13 cellular contexts compared by ENCODE assay signal in genomic region chr22:44179989-44180705, GRCh38. TPM values are rescaled to one million over a fixed set of nuclear protein-coding genes. Genes with fewer than 3 reads are reported as not detected.
DNase-seq lines count a peak whose midpoint lies in the region; ATAC-seq, FAIRE-seq and TF ChIP-seq lines count a peak whose summit lies in the region.
"Had no signal": no experiment of that assay in that cellular context is flagged by ENCODE, and none has a peak within 500 bp of the region (broad histone marks: within the 10 kb centered on the region; RNA-seq: fewer than 3 reads in every experiment).

No MANE protein-coding gene starts in this region.

- SMC1A ChIA-PET in GM12878 (lab: Charles Lee; ENCODE audit: uncharacterized antibody, unreplicated experiment): interaction anchor here (0.6 to 3.3 kb wide), 6 partner anchors 9 to 186 kb away, joined by 3 to 20 read pairs (median 4); no protein-coding TSS in a partner anchor

- 45% methylated on average over 6 of the region's 6 CpGs for WGBS in GM12878 (ENCODE audit: insufficient coverage, insufficient replicate concordance, low lambda C conversion rate, missing lambda C conversion rate)

- TF ChIP-seq POLR2A in GM12878 (IDR thresholded peaks at IDR 0.05; ENCODE audit: low read depth, low read length) (no peak), GM12891 (IDR thresholded peaks at IDR 0.05; ENCODE audit: low read depth, low read length) (no peak)

- no peaks in the 10 kb centered on the region for H3K9me3 Mint-ChIP-seq in activated T-cell treated with anti-CD3 and anti-CD28 coated beads, Interleukin-2, amount 50 U/mL, for 72 hours
- H3K9me3 Mint-ChIP-seq in stimulated activated memory B cell treated with anti-CD40 and anti-IgM and Interleukin-4, amounts not matched to agents 10 μg/mL and 1 μg/mL and 100 μg/mL, for 72 hours: no peaks in the 10 kb centered on the region

- H3K27ac Mint-ChIP-seq in activated T-cell treated with anti-CD3 and anti-CD28 coated beads, Interleukin-2, amount 50 U/mL, for 72 hours: no peak overlapping the region
- H3K27ac Mint-ChIP-seq in stimulated activated memory B cell treated with anti-CD40 and anti-IgM and Interleukin-4, amounts not matched to agents 10 μg/mL and 1 μg/mL and 100 μg/mL, for 72 hours: peak overlapping the region; percentile 88
- H3K27ac Mint-ChIP-seq: mesothelial cell of epicardium had no signal

- peak overlapping the region; percentile 71 for H2AFZ ChIP-seq in GM12878 (ENCODE audit: control insufficient read depth, low read depth, low read length)
- H2AFZ ChIP-seq: GM23248 had no signal

- no peak for TF ChIP-seq EP300 in GM12878 (IDR thresholded peaks at IDR 0.05; ENCODE audit: borderline replicate concordance in 1 of 2, control insufficient read depth in 1 of 2, low read depth in 2 of 2, low read length in 2 of 2)

- TF ChIP-seq CTCF in GM12878 (IDR thresholded peaks at IDR 0.05 in 2 of 3, conservative IDR thresholded peaks at IDR 0.05 in 1 of 3; ENCODE audit: control insufficient read depth in 2 of 3, extremely low read depth in 1 of 3, insufficient read depth in 1 of 3, low read depth in 3 of 3, low read length in 3 of 3): no peak

- peaks cover 11% of the 10 kb centered on the region for H3K79me2 ChIP-seq in GM12878 (ENCODE audit: control insufficient read depth, insufficient read depth, low read length)

- H3K9ac ChIP-seq in GM12878 (ENCODE audit: control insufficient read depth, insufficient read depth, low read length): no peak overlapping the region
- H3K9ac ChIP-seq: GM23248 had no signal

- H3K27me3 Mint-ChIP-seq in activated T-cell treated with anti-CD3 and anti-CD28 coated beads, Interleukin-2, amount 50 U/mL, for 72 hours (ENCODE audit: low read depth): no peaks in the 10 kb centered on the region
- no peaks in the 10 kb centered on the region for H3K27me3 Mint-ChIP-seq in stimulated activated memory B cell treated with anti-CD40 and anti-IgM and Interleukin-4, amounts not matched to agents 10 μg/mL and 1 μg/mL and 100 μg/mL, for 72 hours

- intact Hi-C loops in GM12878 (cut with micrococcal nuclease; ENCODE audit: unreplicated experiment): no loop called here

- H3K27me3 ChIP-seq in GM12878 (replicated peaks in 1 of 2; ENCODE audit: control insufficient read depth in 2 of 2, insufficient read depth in 2 of 2, low read length in 1 of 2): no peaks in the 10 kb centered on the region

- POLR2A ChIA-PET in GM12878 (lab: Charles Lee): interaction anchor here (0.8 to 2.4 kb wide), 5 partner anchors 8 to 158 kb away, joined by 3 to 17 read pairs (median 7); no protein-coding TSS in a partner anchor

- no peak for TF ChIP-seq RAD21 in GM12878 (IDR thresholded peaks at IDR 0.05; ENCODE audit: insufficient read depth, low read depth, low read length)

- no peaks in the 10 kb centered on the region for H4K20me1 ChIP-seq in GM12878 (ENCODE audit: control insufficient read depth, insufficient read depth)

- CTCF ChIA-PET in GM12878 (lab: Yijun Ruan, JAX): interaction anchor here (0.6 to 2.9 kb wide), 5 partner anchors 94 to 187 kb away, joined by 3 to 17 read pairs (median 4); no protein-coding TSS in a partner anchor

- in situ Hi-C loops in GM12878 (cut with MboI): no loop called here

- no peak for DNase-seq in activated T-cell treated with anti-CD3 and anti-CD28 coated beads, Interleukin-2, amount 50 U/mL, for 72 hours
- no peak for DNase-seq in activated T-cell treated with anti-CD3 and anti-CD28 coated beads, Interleukin-2, amount 50 U/mL, for 48 hours
- DNase-seq in NOMO-1 (lab: John Stamatoyannopoulos, UW; ENCODE audit: unreplicated experiment in 2 of 2) (peak; percentile 34 to 36), GM12878 (ENCODE audit: low read depth, low spot score) (no peak), NCI-H2081 (lab: John Stamatoyannopoulos, UW) (no peak), GM12891 (ENCODE audit: insufficient read length, low spot score) (no peak), NCI-H1930 (lab: John Stamatoyannopoulos, UW) (no peak)
- DNase-seq: amygdala, GM23248 had no signal

- peak overlapping the region; percentile 91 for H3K27ac ChIP-seq in GM12878 (ENCODE audit: control insufficient read depth, insufficient read depth)
- H3K27ac ChIP-seq: GM23248 had no signal

- no peaks in the 10 kb centered on the region for H3K9me3 ChIP-seq in GM12878 (replicated peaks; ENCODE audit: control insufficient read depth, insufficient read depth, low read length)
- H3K9me3 ChIP-seq: prostate gland had no signal

- peaks cover 13% of the 10 kb centered on the region for H3K4me1 ChIP-seq in GM12878 (ENCODE audit: control insufficient read depth, insufficient read depth, low read length)
- H3K4me1 ChIP-seq: prostate gland had no signal

- no TSS peak for BruUV-seq in GM12878 (replicated peaks; lab: Mats Ljungman, UMichigan)

- FAIRE-seq in GM12878 (lab: Jason Lieb, UNC): no peak
- no peak for FAIRE-seq in GM12891 (lab: Jason Lieb, UNC)

- RAD21 ChIA-PET in GM12878 (lab: Charles Lee; ENCODE audit: unreplicated experiment): interaction anchor here (0.9 to 3.1 kb wide), 9 partner anchors 8 to 377 kb away, joined by 3 to 14 read pairs (median 7); no protein-coding TSS in a partner anchor

- peak overlapping the region; percentile 79 to 85 for H3K4me3 Mint-ChIP-seq in activated T-cell treated with anti-CD3 and anti-CD28 coated beads, Interleukin-2, amount 50 U/mL, for 72 hours
- peak overlapping the region; percentile 85 for H3K4me3 Mint-ChIP-seq in stimulated activated memory B cell treated with anti-CD40 and anti-IgM and Interleukin-4, amounts not matched to agents 10 μg/mL and 1 μg/mL and 100 μg/mL, for 72 hours
- H3K4me3 Mint-ChIP-seq: mesothelial cell of epicardium had no signal

- 0 out of 4 replicates have a peak, but pooled peaks cover 0 to 2% of the 10 kb centered on the region in 2 experiments for H3K36me3 ChIP-seq in GM12878 (ENCODE audit: control insufficient read depth in 2 of 2, insufficient read depth in 2 of 2, low read length in 1 of 2)
- H3K36me3 ChIP-seq: prostate gland had no signal

- H3K4me3 ChIP-seq in GM12878: no peak overlapping the region
- H3K4me3 ChIP-seq: GM23248, prostate gland had no signal

- no peak for ATAC-seq in activated T-cell treated with anti-CD3 and anti-CD28 coated beads, Interleukin-2, amount 50 U/mL, for 72 hours (replicated peaks in 1 of 2)
- no peak for ATAC-seq in GM12878
- ATAC-seq in stimulated activated memory B cell treated with anti-CD40 and anti-IgM and Interleukin-4, amounts not matched to agents 10 μg/mL and 1 μg/mL and 100 μg/mL, for 72 hours: no peak

- peak overlapping the region; percentile 79 for H3K4me2 ChIP-seq in GM12878 (ENCODE audit: control insufficient read depth, insufficient read depth)

- peaks cover 0 to 2% of the 10 kb centered on the region in 2 donors for H3K36me3 Mint-ChIP-seq in activated T-cell treated with anti-CD3 and anti-CD28 coated beads, Interleukin-2, amount 50 U/mL, for 72 hours (ENCODE audit: insufficient read depth in 2 of 2)
- H3K36me3 Mint-ChIP-seq in stimulated activated memory B cell treated with anti-CD40 and anti-IgM and Interleukin-4, amounts not matched to agents 10 μg/mL and 1 μg/mL and 100 μg/mL, for 72 hours: peaks cover 16% of the 10 kb centered on the region

- peaks cover 26% of the 10 kb centered on the region for H3K4me1 Mint-ChIP-seq in activated T-cell treated with anti-CD3 and anti-CD28 coated beads, Interleukin-2, amount 50 U/mL, for 72 hours (ENCODE audit: low read depth)
- peaks cover 38% of the 10 kb centered on the region for H3K4me1 Mint-ChIP-seq in stimulated activated memory B cell treated with anti-CD40 and anti-IgM and Interleukin-4, amounts not matched to agents 10 μg/mL and 1 μg/mL and 100 μg/mL, for 72 hours

TF ChIP-seq in GM12878, 131 proteins besides CTCF, POLR2A, EP300 and RAD21:
- TF ChIP-seq SMARCA5 (IDR thresholded peaks at IDR 0.05) (0 out of 2 replicates have a peak, but pooled peaks have one; percentile 15), ZNF207 (IDR thresholded peaks at IDR 0.05; ENCODE audit: borderline replicate concordance) (no peak), LARP7 (IDR thresholded peaks at IDR 0.05) (0 out of 2 replicates have a peak, but pooled peaks have one; percentile 49), ZNF24 (IDR thresholded peaks at IDR 0.05) (no peak)

TF ChIP-seq in GM12891, 5 proteins besides CTCF, POLR2A, EP300 and RAD21:
- TF ChIP-seq SPI1 (IDR thresholded peaks at IDR 0.05; ENCODE audit: low read depth, low read length): no peak
- TF ChIP-seq POLR2AphosphoS5 (IDR thresholded peaks at IDR 0.05; ENCODE audit: low read depth, low read length): no peak
- no peak for TF ChIP-seq PAX5 (IDR thresholded peaks at IDR 0.05; ENCODE audit: insufficient read depth, low read length, severe bottlenecking)
- no peak for TF ChIP-seq POU2F2 (IDR thresholded peaks at IDR 0.05; ENCODE audit: low read depth, low read length)
- TF ChIP-seq TAF1 (IDR thresholded peaks at IDR 0.05; ENCODE audit: low read depth, low read length): no peak

RNA-seq across cellular contexts. Expression of gene PARVG, which starts 0.6 kb away (rescaled TPM):
- total RNA-seq in activated T-cell treated with anti-CD3 and anti-CD28 coated beads, Interleukin-2, amount 50 U/mL, for 72 hours: 10 to 100 TPM; 74.9 to 81.5 TPM
- total RNA-seq in GM12878 (2013; cell fraction: nucleolus; rRNA removed): 203 and 223 TPM in 2 replicates
- total RNA-seq in GM12878 (2014; rRNA removed) (71.9 and 78.3 TPM in 2 replicates), GM12878 (2014; rRNA removed; fragmentation: Illumina TruSeq; extraction: Trizol) (42.7 and 43.6 TPM in 2 replicates), GM12878 (2021) (91.3 and 95.7 TPM in 2 replicates)
- 40.8 TPM for polyA plus RNA-seq in GM12878 (2011; ENCODE audit: low read depth)
- polyA plus RNA-seq in GM12878 (2011; rRNA removed) (19.4 and 30.9 TPM in 2 replicates), GM12878 (2014; fragmentation: Illumina TruSeq; extraction: Trizol) (28.1 and 72.5 TPM in 2 replicates), GM12878 (2014; fragmentation: Nextera tagmentation; extraction: Ambion mirVana) (10 to 100 TPM in 1 of 2 experiments, 1 to 10 TPM in 1; 6.3 to 11.7 TPM), GM12878 (2014; rRNA removed) (123 and 135 TPM in 2 replicates), GM12878 (2016; fragmentation: Nextera tagmentation; extraction: Ambion mirVana) (10 to 100 TPM; 72.0 to 81.2 TPM)
- 31.6 and 40.7 TPM in 2 replicates for polyA plus RNA-seq in GM12878 (2011; cell fraction: cytosol; rRNA removed)
- 149 and 198 TPM in 2 replicates for polyA plus RNA-seq in GM12878 (2011; cell fraction: nucleus; rRNA removed)
- polyA plus RNA-seq in GM12878 (2012): 62.9 and 70.4 TPM in 2 replicates
- 31.7 and 36.9 TPM in 2 replicates for polyA minus RNA-seq in GM12878 (2011; rRNA and poly(A)+ RNA removed)
- polyA minus RNA-seq in GM12878 (2011; cell fraction: cytosol; rRNA and poly(A)+ RNA removed): 3.2 and 4.6 TPM in 2 replicates
- 38.0 and 51.1 TPM in 2 replicates for polyA minus RNA-seq in GM12878 (2011; cell fraction: nucleus; rRNA and poly(A)+ RNA removed)
- polyA plus RNA-seq in GM12891 (2012; ENCODE audit: low read depth, missing spikeins): 80.4 TPM
- total RNA-seq: fibroblast of villous mesenchyme, GM23248 had no signal
- polyA plus RNA-seq: GM23248 had no signal

Comparison
In these comparisons a context has a peak if more than half of its experiments do, and no peak if none do; other contexts are left out.
1. DNase-seq: peak in NOMO-1 (2 of 2); none in activated T-cell treated with anti-CD3 and anti-CD28 coated beads, Interleukin-2, amount 50 U/mL, for 72 hours (0 of 2), activated T-cell treated with anti-CD3 and anti-CD28 coated beads, Interleukin-2, amount 50 U/mL, for 48 hours (0 of 2), GM12878 (single experiment), NCI-H2081 (0 of 2), GM12891 (single experiment) and NCI-H1930 (0 of 2).